ENCODE assay signal across 1 cellular context in the genomic region with DNA sequence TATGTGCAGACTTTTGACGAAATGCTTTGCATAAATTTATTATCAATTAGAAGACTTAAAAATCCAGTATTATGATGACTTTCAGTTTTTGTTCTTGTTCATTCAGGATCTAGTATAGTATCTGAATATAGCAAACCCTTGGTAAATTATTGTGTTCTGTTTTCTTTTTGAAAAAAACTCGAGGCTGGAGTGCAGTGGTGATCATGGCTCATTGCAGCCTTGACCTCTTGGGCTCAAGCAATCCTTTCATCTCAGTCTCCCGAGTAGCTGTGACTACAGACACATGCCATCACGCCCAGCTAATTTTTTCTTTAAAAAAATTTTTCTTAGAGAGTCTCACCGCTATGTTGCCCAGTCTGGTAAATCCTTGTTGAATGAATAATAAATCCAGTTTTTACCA.
TF ChIP-seq lines count a peak whose summit lies in the region.

No MANE protein-coding gene starts in this region.

TF ChIP-seq in HepG2, 621 proteins besides CTCF, POLR2A, EP300 and RAD21 (continued from another document and continues in another):
- TF ChIP-seq, protein P1, sequence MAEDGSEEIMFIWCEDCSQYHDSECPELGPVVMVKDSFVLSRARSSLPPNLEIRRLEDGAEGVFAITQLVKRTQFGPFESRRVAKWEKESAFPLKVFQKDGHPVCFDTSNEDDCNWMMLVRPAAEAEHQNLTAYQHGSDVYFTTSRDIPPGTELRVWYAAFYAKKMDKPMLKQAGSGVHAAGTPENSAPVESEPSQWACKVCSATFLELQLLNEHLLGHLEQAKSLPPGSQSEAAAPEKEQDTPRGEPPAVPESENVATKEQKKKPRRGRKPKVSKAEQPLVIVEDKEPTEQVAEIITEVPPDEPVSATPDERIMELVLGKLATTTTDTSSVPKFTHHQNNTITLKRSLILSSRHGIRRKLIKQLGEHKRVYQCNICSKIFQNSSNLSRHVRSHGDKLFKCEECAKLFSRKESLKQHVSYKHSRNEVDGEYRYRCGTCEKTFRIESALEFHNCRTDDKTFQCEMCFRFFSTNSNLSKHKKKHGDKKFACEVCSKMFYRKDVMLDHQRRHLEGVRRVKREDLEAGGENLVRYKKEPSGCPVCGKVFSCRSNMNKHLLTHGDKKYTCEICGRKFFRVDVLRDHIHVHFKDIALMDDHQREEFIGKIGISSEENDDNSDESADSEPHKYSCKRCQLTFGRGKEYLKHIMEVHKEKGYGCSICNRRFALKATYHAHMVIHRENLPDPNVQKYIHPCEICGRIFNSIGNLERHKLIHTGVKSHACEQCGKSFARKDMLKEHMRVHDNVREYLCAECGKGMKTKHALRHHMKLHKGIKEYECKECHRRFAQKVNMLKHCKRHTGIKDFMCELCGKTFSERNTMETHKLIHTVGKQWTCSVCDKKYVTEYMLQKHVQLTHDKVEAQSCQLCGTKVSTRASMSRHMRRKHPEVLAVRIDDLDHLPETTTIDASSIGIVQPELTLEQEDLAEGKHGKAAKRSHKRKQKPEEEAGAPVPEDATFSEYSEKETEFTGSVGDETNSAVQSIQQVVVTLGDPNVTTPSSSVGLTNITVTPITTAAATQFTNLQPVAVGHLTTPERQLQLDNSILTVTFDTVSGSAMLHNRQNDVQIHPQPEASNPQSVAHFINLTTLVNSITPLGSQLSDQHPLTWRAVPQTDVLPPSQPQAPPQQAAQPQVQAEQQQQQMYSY (CRISPR knock-in tag; IDR thresholded peaks at IDR 0.05), result no peak
- TF ChIP-seq FOXJ3 (CRISPR knock-in tag; IDR thresholded peaks at IDR 0.05; ENCODE audit: borderline replicate concordance) (no peak), MIXL1 (CRISPR knock-in tag; IDR thresholded peaks at IDR 0.05) (0 out of 2 replicates have a peak, but pooled peaks have one; percentile 31), HOXA3 (CRISPR knock-in tag; IDR thresholded peaks at IDR 0.05) (peak; percentile 16; the same call in 1 of the 2 replicates), GTF2F1 (IDR thresholded peaks at IDR 0.05; ENCODE audit: low read length) (no peak), NCOA2 (CRISPR knock-in tag; IDR thresholded peaks at IDR 0.05) (peak; percentile 71), ZNF772 (CRISPR knock-in tag; IDR thresholded peaks at IDR 0.05) (no peak), ARID5B (CRISPR knock-in tag; IDR thresholded peaks at IDR 0.05) (peak; percentile 80), FOXP4 (CRISPR knock-in tag; IDR thresholded peaks at IDR 0.05) (peak; percentile 55), FOXK1 (CRISPR knock-in tag; IDR thresholded peaks at IDR 0.05; ENCODE audit: borderline replicate concordance, low read depth) (0 out of 2 replicates have a peak, but pooled peaks have one; percentile 42), ELK4 (CRISPR knock-in tag; IDR thresholded peaks at IDR 0.05; ENCODE audit: borderline replicate concordance) (no peak), NCOR1 (IDR thresholded peaks at IDR 0.05; ENCODE audit: borderline replicate concordance, low read length) (peak; percentile 49; the same call in 1 of the 2 replicates), HDAC1 (CRISPR knock-in tag; IDR thresholded peaks at IDR 0.05) (0 out of 2 replicates have a peak, but pooled peaks have one; percentile 9), FOXP1 (IDR thresholded peaks at IDR 0.05) (no peak), FOXP1 (CRISPR knock-in tag; IDR thresholded peaks at IDR 0.05) (peak; percentile 56), GRHL1 (CRISPR knock-in tag; conservative IDR thresholded peaks at IDR 0.05) (no peak), SMC3 (IDR thresholded peaks at IDR 0.05; ENCODE audit: low read length) (no peak), PRPF4 (IDR thresholded peaks at IDR 0.05; ENCODE audit: low read depth, low read length, poor library complexity, severe bottlenecking) (no peak), YEATS4 (CRISPR knock-in tag; IDR thresholded peaks at IDR 0.05; ENCODE audit: borderline replicate concordance) (no peak), ZNF550 (CRISPR knock-in tag; IDR thresholded peaks at IDR 0.05; ENCODE audit: borderline replicate concordance) (no peak), PITX1 (CRISPR knock-in tag; IDR thresholded peaks at IDR 0.05) (no peak), RNF2 (conservative IDR thresholded peaks at IDR 0.05; ENCODE audit: low read depth) (no peak), ISL2 (CRISPR knock-in tag; IDR thresholded peaks at IDR 0.05) (peak; percentile 35; the same call in 1 of the 2 replicates), ZNF274 (CRISPR knock-in tag; IDR thresholded peaks at IDR 0.05) (no peak), ZNF207 (IDR thresholded peaks at IDR 0.05; ENCODE audit: borderline replicate concordance) (no peak)
- TF ChIP-seq, protein P2, sequence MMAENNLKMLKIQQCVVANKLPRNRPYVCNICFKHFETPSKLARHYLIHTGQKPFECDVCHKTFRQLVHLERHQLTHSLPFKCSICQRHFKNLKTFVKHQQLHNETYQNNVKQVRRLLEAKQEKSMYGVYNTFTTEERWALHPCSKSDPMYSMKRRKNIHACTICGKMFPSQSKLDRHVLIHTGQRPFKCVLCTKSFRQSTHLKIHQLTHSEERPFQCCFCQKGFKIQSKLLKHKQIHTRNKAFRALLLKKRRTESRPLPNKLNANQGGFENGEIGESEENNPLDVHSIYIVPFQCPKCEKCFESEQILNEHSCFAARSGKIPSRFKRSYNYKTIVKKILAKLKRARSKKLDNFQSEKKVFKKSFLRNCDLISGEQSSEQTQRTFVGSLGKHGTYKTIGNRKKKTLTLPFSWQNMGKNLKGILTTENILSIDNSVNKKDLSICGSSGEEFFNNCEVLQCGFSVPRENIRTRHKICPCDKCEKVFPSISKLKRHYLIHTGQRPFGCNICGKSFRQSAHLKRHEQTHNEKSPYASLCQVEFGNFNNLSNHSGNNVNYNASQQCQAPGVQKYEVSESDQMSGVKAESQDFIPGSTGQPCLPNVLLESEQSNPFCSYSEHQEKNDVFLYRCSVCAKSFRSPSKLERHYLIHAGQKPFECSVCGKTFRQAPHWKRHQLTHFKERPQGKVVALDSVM (CRISPR knock-in tag; IDR thresholded peaks at IDR 0.05), result no peak
- TF ChIP-seq, protein P3, sequence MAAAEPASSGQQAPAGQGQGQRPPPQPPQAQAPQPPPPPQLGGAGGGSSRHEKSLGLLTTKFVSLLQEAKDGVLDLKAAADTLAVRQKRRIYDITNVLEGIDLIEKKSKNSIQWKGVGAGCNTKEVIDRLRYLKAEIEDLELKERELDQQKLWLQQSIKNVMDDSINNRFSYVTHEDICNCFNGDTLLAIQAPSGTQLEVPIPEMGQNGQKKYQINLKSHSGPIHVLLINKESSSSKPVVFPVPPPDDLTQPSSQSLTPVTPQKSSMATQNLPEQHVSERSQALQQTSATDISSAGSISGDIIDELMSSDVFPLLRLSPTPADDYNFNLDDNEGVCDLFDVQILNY (CRISPR knock-in tag; conservative IDR thresholded peaks at IDR 0.05), result no peak
- TF ChIP-seq, protein P4, sequence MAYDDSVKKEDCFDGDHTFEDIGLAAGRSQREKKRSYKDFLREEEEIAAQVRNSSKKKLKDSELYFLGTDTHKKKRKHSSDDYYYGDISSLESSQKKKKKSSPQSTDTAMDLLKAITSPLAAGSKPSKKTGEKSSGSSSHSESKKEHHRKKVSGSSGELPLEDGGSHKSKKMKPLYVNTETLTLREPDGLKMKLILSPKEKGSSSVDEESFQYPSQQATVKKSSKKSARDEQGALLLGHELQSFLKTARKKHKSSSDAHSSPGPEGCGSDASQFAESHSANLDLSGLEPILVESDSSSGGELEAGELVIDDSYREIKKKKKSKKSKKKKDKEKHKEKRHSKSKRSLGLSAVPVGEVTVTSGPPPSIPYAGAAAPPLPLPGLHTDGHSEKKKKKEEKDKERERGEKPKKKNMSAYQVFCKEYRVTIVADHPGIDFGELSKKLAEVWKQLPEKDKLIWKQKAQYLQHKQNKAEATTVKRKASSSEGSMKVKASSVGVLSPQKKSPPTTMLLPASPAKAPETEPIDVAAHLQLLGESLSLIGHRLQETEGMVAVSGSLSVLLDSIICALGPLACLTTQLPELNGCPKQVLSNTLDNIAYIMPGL (CRISPR knock-in tag; IDR thresholded peaks at IDR 0.05; ENCODE audit: borderline replicate concordance in 1 of 2, low read depth in 1 of 2), result no peak
- TF ChIP-seq, protein P5, sequence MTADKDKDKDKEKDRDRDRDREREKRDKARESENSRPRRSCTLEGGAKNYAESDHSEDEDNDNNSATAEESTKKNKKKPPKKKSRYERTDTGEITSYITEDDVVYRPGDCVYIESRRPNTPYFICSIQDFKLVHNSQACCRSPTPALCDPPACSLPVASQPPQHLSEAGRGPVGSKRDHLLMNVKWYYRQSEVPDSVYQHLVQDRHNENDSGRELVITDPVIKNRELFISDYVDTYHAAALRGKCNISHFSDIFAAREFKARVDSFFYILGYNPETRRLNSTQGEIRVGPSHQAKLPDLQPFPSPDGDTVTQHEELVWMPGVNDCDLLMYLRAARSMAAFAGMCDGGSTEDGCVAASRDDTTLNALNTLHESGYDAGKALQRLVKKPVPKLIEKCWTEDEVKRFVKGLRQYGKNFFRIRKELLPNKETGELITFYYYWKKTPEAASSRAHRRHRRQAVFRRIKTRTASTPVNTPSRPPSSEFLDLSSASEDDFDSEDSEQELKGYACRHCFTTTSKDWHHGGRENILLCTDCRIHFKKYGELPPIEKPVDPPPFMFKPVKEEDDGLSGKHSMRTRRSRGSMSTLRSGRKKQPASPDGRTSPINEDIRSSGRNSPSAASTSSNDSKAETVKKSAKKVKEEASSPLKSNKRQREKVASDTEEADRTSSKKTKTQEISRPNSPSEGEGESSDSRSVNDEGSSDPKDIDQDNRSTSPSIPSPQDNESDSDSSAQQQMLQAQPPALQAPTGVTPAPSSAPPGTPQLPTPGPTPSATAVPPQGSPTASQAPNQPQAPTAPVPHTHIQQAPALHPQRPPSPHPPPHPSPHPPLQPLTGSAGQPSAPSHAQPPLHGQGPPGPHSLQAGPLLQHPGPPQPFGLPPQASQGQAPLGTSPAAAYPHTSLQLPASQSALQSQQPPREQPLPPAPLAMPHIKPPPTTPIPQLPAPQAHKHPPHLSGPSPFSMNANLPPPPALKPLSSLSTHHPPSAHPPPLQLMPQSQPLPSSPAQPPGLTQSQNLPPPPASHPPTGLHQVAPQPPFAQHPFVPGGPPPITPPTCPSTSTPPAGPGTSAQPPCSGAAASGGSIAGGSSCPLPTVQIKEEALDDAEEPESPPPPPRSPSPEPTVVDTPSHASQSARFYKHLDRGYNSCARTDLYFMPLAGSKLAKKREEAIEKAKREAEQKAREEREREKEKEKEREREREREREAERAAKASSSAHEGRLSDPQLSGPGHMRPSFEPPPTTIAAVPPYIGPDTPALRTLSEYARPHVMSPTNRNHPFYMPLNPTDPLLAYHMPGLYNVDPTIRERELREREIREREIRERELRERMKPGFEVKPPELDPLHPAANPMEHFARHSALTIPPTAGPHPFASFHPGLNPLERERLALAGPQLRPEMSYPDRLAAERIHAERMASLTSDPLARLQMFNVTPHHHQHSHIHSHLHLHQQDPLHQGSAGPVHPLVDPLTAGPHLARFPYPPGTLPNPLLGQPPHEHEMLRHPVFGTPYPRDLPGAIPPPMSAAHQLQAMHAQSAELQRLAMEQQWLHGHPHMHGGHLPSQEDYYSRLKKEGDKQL (CRISPR knock-in tag; IDR thresholded peaks at IDR 0.05; ENCODE audit: low read depth), result 0 out of 2 replicates have a peak, but pooled peaks have one; percentile 35
